In genomic region chr3:10242182-10243065, GRCh38 we compare ENCODE assay signal across 8 cellular contexts. TPM values are rescaled to one million over a fixed set of nuclear protein-coding genes. Genes with fewer than 3 reads are reported as not detected.
DNase-seq lines count a peak whose midpoint lies in the region; TF ChIP-seq lines count a peak whose summit lies in the region.

No MANE protein-coding gene starts in this region.

- H3K27me3 Mint-ChIP-seq in CD8-positive, alpha-beta memory T cell = no peaks in the 10 kb centered on the region
- no peaks in the 10 kb centered on the region for H3K27me3 Mint-ChIP-seq in activated naive CD4-positive, alpha-beta T cell treated with anti-CD3 and anti-CD28 coated beads, Interleukin-2, amount 10 ng/mL, durations not matched to agents 7 days and 5 days
- H3K27me3 Mint-ChIP-seq in nephron (ENCODE audit: low read depth) = no peaks in the 10 kb centered on the region
- H3K27me3 Mint-ChIP-seq in osteocyte (ENCODE audit: unreplicated experiment) = no peaks in the 10 kb centered on the region

- DNase-seq in CD8-positive, alpha-beta memory T cell = peak; percentile 63 to 88 (median 77)
- DNase-seq in SKM-1 treated with dmso at 0.1 percent for 144 hours (lab: John Stamatoyannopoulos, UW; ENCODE audit: unreplicated experiment) = peak; percentile 62
- peak; percentile 90 for DNase-seq in activated naive CD4-positive, alpha-beta T cell treated with anti-CD3 and anti-CD28 coated beads, Interleukin-2, amount 10 ng/mL, durations not matched to agents 7 days and 5 days
- DNase-seq in substantia nigra (lab: John Stamatoyannopoulos, UW) = no peak
- no peak for DNase-seq in NK-92 treated with Interleukin-12 subunit alpha and Interleukin-12 subunit beta, amount 100 ng/mL, for 24 hours (lab: John Stamatoyannopoulos, UW)
- no peak for DNase-seq in osteocyte (ENCODE audit: extremely low spot score, unreplicated experiment)
- no peak for DNase-seq in NCI-H69 (lab: John Stamatoyannopoulos, UW)

- H3K36me3 ChIP-seq in CD8-positive, alpha-beta memory T cell (ENCODE audit: insufficient read depth, low read length) = no peaks in the 10 kb centered on the region

- peaks cover 10 to 25% (median 24%) of the 10 kb centered on the region in 3 donors for H3K36me3 Mint-ChIP-seq in CD8-positive, alpha-beta memory T cell
- peaks cover 46% of the 10 kb centered on the region for H3K36me3 Mint-ChIP-seq in activated naive CD4-positive, alpha-beta T cell treated with anti-CD3 and anti-CD28 coated beads, Interleukin-2, amount 10 ng/mL, durations not matched to agents 7 days and 5 days
- H3K36me3 Mint-ChIP-seq in nephron (ENCODE audit: low read depth) = no peaks in the 10 kb centered on the region
- H3K36me3 Mint-ChIP-seq in osteocyte (ENCODE audit: unreplicated experiment) = peaks cover 8% of the 10 kb centered on the region

- TF ChIP-seq CTCF in nephron (IDR thresholded peaks at IDR 0.05; ENCODE audit: unreplicated experiment in 3 of 3) (no peak), osteocyte (IDR thresholded peaks at IDR 0.05) (no peak)

- peak overlapping the region; percentile 13 for H3K27ac ChIP-seq in CD8-positive, alpha-beta memory T cell (ENCODE audit: low read depth, low read length)
- no peak overlapping the region for H3K27ac ChIP-seq in substantia nigra (ENCODE audit: low read depth, low read length, poor library complexity, severe bottlenecking)

- peak overlapping the region; percentile 34 to 89 (median 82) for H3K4me3 Mint-ChIP-seq in CD8-positive, alpha-beta memory T cell
- H3K4me3 Mint-ChIP-seq in activated naive CD4-positive, alpha-beta T cell treated with anti-CD3 and anti-CD28 coated beads, Interleukin-2, amount 10 ng/mL, durations not matched to agents 7 days and 5 days = peak overlapping the region; percentile 37
- H3K4me3 Mint-ChIP-seq in nephron = no peak overlapping the region
- no peak overlapping the region for H3K4me3 Mint-ChIP-seq in osteocyte (ENCODE audit: unreplicated experiment)

- POLR2A ChIA-PET in CD8-positive, alpha-beta memory T cell (lab: Charles Lee) = interaction anchor here (1.2 to 1.4 kb wide), 3 partner anchors 19 to 48 kb away, joined by 4 to 6 read pairs (median 4); no protein-coding TSS in a partner anchor

- H3K27ac Mint-ChIP-seq in CD8-positive, alpha-beta memory T cell = peak overlapping the region; percentile 88 to 98 (median 94)
- peak overlapping the region; percentile 95 for H3K27ac Mint-ChIP-seq in activated naive CD4-positive, alpha-beta T cell treated with anti-CD3 and anti-CD28 coated beads, Interleukin-2, amount 10 ng/mL, durations not matched to agents 7 days and 5 days
- H3K27ac Mint-ChIP-seq in nephron = peak overlapping the region; percentile 56 to 87 (median 83)
- no peak overlapping the region for H3K27ac Mint-ChIP-seq in osteocyte (ENCODE audit: unreplicated experiment)

- H3K4me3 ChIP-seq in CD8-positive, alpha-beta memory T cell (ENCODE audit: low read length) = peak overlapping the region; percentile 36

- H3K9me3 Mint-ChIP-seq in CD8-positive, alpha-beta memory T cell = peaks cover 4 to 14% (median 9%) of the 10 kb centered on the region in 5 donors
- peaks cover 30% of the 10 kb centered on the region for H3K9me3 Mint-ChIP-seq in activated naive CD4-positive, alpha-beta T cell treated with anti-CD3 and anti-CD28 coated beads, Interleukin-2, amount 10 ng/mL, durations not matched to agents 7 days and 5 days
- H3K9me3 Mint-ChIP-seq in nephron (peaks cover 2% of the 10 kb centered on the region), osteocyte (ENCODE audit: unreplicated experiment) (no peaks in the 10 kb centered on the region)

- H3K4me1 ChIP-seq in CD8-positive, alpha-beta memory T cell (ENCODE audit: insufficient read depth, low read length) = peaks cover 44% of the 10 kb centered on the region

- peaks cover 47 to 59% (median 58%) of the 10 kb centered on the region in 3 donors for H3K4me1 Mint-ChIP-seq in CD8-positive, alpha-beta memory T cell
- H3K4me1 Mint-ChIP-seq in activated naive CD4-positive, alpha-beta T cell treated with anti-CD3 and anti-CD28 coated beads, Interleukin-2, amount 10 ng/mL, durations not matched to agents 7 days and 5 days = peaks cover 66% of the 10 kb centered on the region
- H3K4me1 Mint-ChIP-seq in nephron (peaks cover 9% of the 10 kb centered on the region), osteocyte (ENCODE audit: unreplicated experiment) (peaks cover under 1% of the 10 kb centered on the region)

- no peaks in the 10 kb centered on the region for H3K9me3 ChIP-seq in CD8-positive, alpha-beta memory T cell (ENCODE audit: low read length)

- no peaks in the 10 kb centered on the region for H3K27me3 ChIP-seq in CD8-positive, alpha-beta memory T cell (ENCODE audit: insufficient read depth, low read length, poor library complexity, severe bottlenecking)

- CTCF ChIA-PET in CD8-positive, alpha-beta memory T cell (lab: Charles Lee) = interaction anchor here (1.0 to 1.6 kb wide), 6 partner anchors 19 to 78 kb away, joined by 3 to 8 read pairs (median 3); no protein-coding TSS in a partner anchor
- CTCF ChIA-PET in activated naive CD4-positive, alpha-beta T cell treated with anti-CD3 and anti-CD28 coated beads, Interleukin-2, amount 10 ng/mL, durations not matched to agents 7 days and 5 days (lab: Charles Lee) = interaction anchor here (0.7 to 1.4 kb wide), 5 partner anchors 16 to 21 kb away, joined by 3 to 4 read pairs (median 3); no protein-coding TSS in a partner anchor

RNA-seq across cellular contexts. Expression of gene TATDN2, which starts 5.8 kb away (rescaled TPM):
- total RNA-seq in CD8-positive, alpha-beta memory T cell = 10 to 100 TPM; 57.6 to 60.0 TPM
- 23.3 TPM for polyA plus RNA-seq in CD8-positive, alpha-beta memory T cell
- total RNA-seq in osteocyte = 33.8 and 38.0 TPM in 2 replicates

RNA-seq across cellular contexts. Expression of gene GHRL, which starts 50.3 kb away (rescaled TPM):
- under 1 TPM in 1 of 2 experiments, not detected in 1; 0.69 TPM for total RNA-seq in CD8-positive, alpha-beta memory T cell
- polyA plus RNA-seq in CD8-positive, alpha-beta memory T cell = 0.16 TPM
- 0.59 and 0.91 TPM in 2 replicates for total RNA-seq in osteocyte

Comparison
In these comparisons a context has a peak if more than half of its experiments do, and no peak if none do; other contexts are left out.
1. DNase-seq: peak in CD8-positive, alpha-beta memory T cell (5 of 5), SKM-1 treated with dmso at 0.1 percent for 144 hours (single experiment) and activated naive CD4-positive, alpha-beta T cell treated with anti-CD3 and anti-CD28 coated beads, Interleukin-2, amount 10 ng/mL, durations not matched to agents 7 days and 5 days (single experiment); none in substantia nigra (0 of 49), NK-92 treated with Interleukin-12 subunit alpha and Interleukin-12 subunit beta, amount 100 ng/mL, for 24 hours (single experiment), osteocyte (single experiment) and NCI-H69 (single experiment).
2. H3K4me3 Mint-ChIP-seq: peak in CD8-positive, alpha-beta memory T cell (7 of 7) and activated naive CD4-positive, alpha-beta T cell treated with anti-CD3 and anti-CD28 coated beads, Interleukin-2, amount 10 ng/mL, durations not matched to agents 7 days and 5 days (single experiment); none in nephron (0 of 3) and osteocyte (single experiment).